8 cellular contexts compared by ENCODE assay signal in genomic region chr4:128810331-128810870, GRCh38. TPM values are rescaled to one million over a fixed set of nuclear protein-coding genes. Genes with fewer than 3 reads are reported as not detected.
DNase-seq lines count a peak whose midpoint lies in the region; ATAC-seq and TF ChIP-seq lines count a peak whose summit lies in the region.

No MANE protein-coding gene starts in this region.

- H3K9me3 ChIP-seq in neuron (ENCODE audit: low read length): no peaks in the 10 kb centered on the region

- peak; percentile 8 for DNase-seq in activated T-cell treated with anti-CD3 and anti-CD28 coated beads for 24 hours (ENCODE audit: low read depth)
- no peak for DNase-seq in activated T-cell treated with anti-CD3 and anti-CD28 coated beads for 4 hours
- DNase-seq in NCI-H69 (lab: John Stamatoyannopoulos, UW): peak; percentile 68
- no peak for DNase-seq in activated T-helper 1 cell treated with anti-CD3 and anti-CD28 coated beads, Interleukin-12 subunit alpha, Interleukin-12 subunit beta, Interleukin-2, Interleukin-4 antibody, amounts not matched to agents 30 ng/mL and 10 ng/mL and 1 ng/mL, durations not matched to agents 14 hours and 24 hours and 36 hours (ENCODE audit: low spot score)
- peak; percentile 32 to 54 for DNase-seq in foreskin keratinocyte
- no peak for DNase-seq in KG1 (lab: John Stamatoyannopoulos, UW)

- intact Hi-C loops in activated T-helper 1 cell treated with anti-CD3 and anti-CD28 coated beads, Interleukin-12 subunit alpha, Interleukin-12 subunit beta, Interleukin-2, Interleukin-4 antibody, amounts not matched to agents 30 ng/mL and 10 ng/mL and 1 ng/mL, durations not matched to agents 14 hours and 24 hours and 36 hours (cut with micrococcal nuclease): loop anchor here (1.0 to 5.0 kb wide), 4 partner anchors 283 to 1028 kb away; partner anchors contain the start of genes HSPA4L, PLK4 and SCLT1

- H3K27ac ChIP-seq in foreskin keratinocyte: peak overlapping the region; percentile 53

- H3K36me3 ChIP-seq in neuron (ENCODE audit: insufficient read depth, low read length): no peaks in the 10 kb centered on the region

- ATAC-seq in foreskin keratinocyte (no peak), GM18870 (IDR thresholded peaks at IDR 0.05; ENCODE audit: unreplicated experiment) (no peak)

- peak overlapping the region; percentile 100 for H3K27ac Mint-ChIP-seq in activated T-helper 1 cell treated with anti-CD3 and anti-CD28 coated beads, Interleukin-12 subunit alpha, Interleukin-12 subunit beta, Interleukin-2, Interleukin-4 antibody, amounts not matched to agents 30 ng/mL and 10 ng/mL and 1 ng/mL, durations not matched to agents 14 hours and 24 hours and 36 hours

- peak overlapping the region; percentile 57 for H3K4me3 ChIP-seq in neuron (ENCODE audit: low read length)

- H3K27me3 Mint-ChIP-seq in activated T-helper 1 cell treated with anti-CD3 and anti-CD28 coated beads, Interleukin-12 subunit alpha, Interleukin-12 subunit beta, Interleukin-2, Interleukin-4 antibody, amounts not matched to agents 30 ng/mL and 10 ng/mL and 1 ng/mL, durations not matched to agents 14 hours and 24 hours and 36 hours (ENCODE audit: insufficient read depth): no peaks in the 10 kb centered on the region

- H2AFZ ChIP-seq in neuron (ENCODE audit: low read depth, low read length): peak overlapping the region; percentile 74

- peak overlapping the region; percentile 99 for H3K4me3 Mint-ChIP-seq in activated T-helper 1 cell treated with anti-CD3 and anti-CD28 coated beads, Interleukin-12 subunit alpha, Interleukin-12 subunit beta, Interleukin-2, Interleukin-4 antibody, amounts not matched to agents 30 ng/mL and 10 ng/mL and 1 ng/mL, durations not matched to agents 14 hours and 24 hours and 36 hours

- H3K4me1 ChIP-seq in foreskin keratinocyte: no peaks in the 10 kb centered on the region
- H3K4me1 ChIP-seq in neuron (ENCODE audit: insufficient read depth, low read length): peaks cover 6% of the 10 kb centered on the region

- H3K4me1 Mint-ChIP-seq in activated T-helper 1 cell treated with anti-CD3 and anti-CD28 coated beads, Interleukin-12 subunit alpha, Interleukin-12 subunit beta, Interleukin-2, Interleukin-4 antibody, amounts not matched to agents 30 ng/mL and 10 ng/mL and 1 ng/mL, durations not matched to agents 14 hours and 24 hours and 36 hours (ENCODE audit: low read depth): peaks cover 21% of the 10 kb centered on the region

- H3K27me3 ChIP-seq in foreskin keratinocyte (no peaks in the 10 kb centered on the region), neuron (ENCODE audit: insufficient read depth, low read length) (no peaks in the 10 kb centered on the region)

- TF ChIP-seq CTCF in foreskin keratinocyte (conservative IDR thresholded peaks at IDR 0.05): peak; percentile 6

- H3K36me3 Mint-ChIP-seq in activated T-helper 1 cell treated with anti-CD3 and anti-CD28 coated beads, Interleukin-12 subunit alpha, Interleukin-12 subunit beta, Interleukin-2, Interleukin-4 antibody, amounts not matched to agents 30 ng/mL and 10 ng/mL and 1 ng/mL, durations not matched to agents 14 hours and 24 hours and 36 hours (ENCODE audit: low read depth): peaks cover 2% of the 10 kb centered on the region

- no peaks in the 10 kb centered on the region for H3K9me3 Mint-ChIP-seq in activated T-helper 1 cell treated with anti-CD3 and anti-CD28 coated beads, Interleukin-12 subunit alpha, Interleukin-12 subunit beta, Interleukin-2, Interleukin-4 antibody, amounts not matched to agents 30 ng/mL and 10 ng/mL and 1 ng/mL, durations not matched to agents 14 hours and 24 hours and 36 hours

RNA-seq across cellular contexts. Expression of gene JADE1, which starts 0.9 kb away (rescaled TPM):
- 38.7 and 42.4 TPM in 2 replicates for total RNA-seq in activated T-helper 1 cell treated with anti-CD3 and anti-CD28 coated beads, Interleukin-12 subunit alpha, Interleukin-12 subunit beta, Interleukin-2, Interleukin-4 antibody, amounts not matched to agents 30 ng/mL and 10 ng/mL and 1 ng/mL, durations not matched to agents 14 hours and 24 hours and 36 hours
- 6.7 and 7.9 TPM in 2 replicates for total RNA-seq in foreskin keratinocyte
- 2.3 and 2.9 TPM in 2 replicates for polyA plus RNA-seq in foreskin keratinocyte

Comparison
In these comparisons a context has a peak if more than half of its experiments do, and no peak if none do; other contexts are left out.
1. DNase-seq: peak in activated T-cell treated with anti-CD3 and anti-CD28 coated beads for 24 hours (single experiment), NCI-H69 (single experiment) and foreskin keratinocyte (2 of 2); none in activated T-cell treated with anti-CD3 and anti-CD28 coated beads for 4 hours (single experiment), activated T-helper 1 cell treated with anti-CD3 and anti-CD28 coated beads, Interleukin-12 subunit alpha, Interleukin-12 subunit beta, Interleukin-2, Interleukin-4 antibody, amounts not matched to agents 30 ng/mL and 10 ng/mL and 1 ng/mL, durations not matched to agents 14 hours and 24 hours and 36 hours (single experiment) and KG1 (single experiment).